Comparison of ENCODE assay signal across 14 cellular contexts in the genomic region with DNA sequence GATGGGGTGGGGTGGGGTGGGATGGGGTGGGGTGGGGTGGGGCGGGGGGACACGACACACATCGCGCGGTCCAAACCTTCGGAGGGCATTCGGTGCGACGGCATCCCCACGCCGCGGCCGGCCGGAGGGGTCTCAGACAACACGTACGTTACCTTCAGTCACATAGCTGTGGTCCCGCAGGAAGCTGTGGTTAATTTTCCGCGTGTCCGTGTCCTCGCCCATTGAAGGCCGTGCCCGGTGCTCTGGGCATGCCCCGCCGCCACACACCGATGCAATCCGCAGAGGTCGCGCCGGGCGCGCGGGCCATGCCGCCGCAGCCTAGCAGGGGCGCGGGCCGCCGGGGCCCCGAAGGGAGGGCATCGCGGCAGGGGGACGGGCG. TPM values are rescaled to one million over a fixed set of nuclear protein-coding genes. Genes with fewer than 3 reads are reported as not detected.
DNase-seq lines count a peak whose midpoint lies in the region; ATAC-seq and TF ChIP-seq lines count a peak whose summit lies in the region.
"Had no signal": no experiment of that assay in that cellular context is flagged by ENCODE, and none has a peak within 500 bp of the region (broad histone marks: within the 10 kb centered on the region; RNA-seq: fewer than 3 reads in every experiment).

No MANE protein-coding gene starts in this region.

- CTCF ChIA-PET in activated CD8-positive, alpha-beta T cell treated with anti-CD3 and anti-CD28 coated beads for 36 hours (lab: Charles Lee) = no interaction called here
- CTCF ChIA-PET in activated CD8-positive, alpha-beta T cell treated with anti-CD3 and anti-CD28 coated beads, Interleukin-2, amount 10 ng/mL, durations not matched to agents 7 days and 5 days (lab: Charles Lee) = no interaction called here

- ATAC-seq in activated CD8-positive, alpha-beta T cell treated with anti-CD3 and anti-CD28 coated beads for 36 hours = no peak
- no peak for ATAC-seq in activated CD8-positive, alpha-beta T cell treated with anti-CD3 and anti-CD28 coated beads, Interleukin-2, amount 10 ng/mL, durations not matched to agents 7 days and 5 days

- no peaks in the 10 kb centered on the region for H3K9me3 ChIP-seq in iPS-15b (ENCODE audit: control insufficient read depth, insufficient read depth, low read length)
- H3K9me3 ChIP-seq in smooth muscle cell (replicated peaks; ENCODE audit: low read depth) = no peaks in the 10 kb centered on the region
- H3K9me3 ChIP-seq: right lobe of liver, transverse colon had no signal

- H3K4me1 ChIP-seq in iPS-15b (ENCODE audit: control insufficient read depth, insufficient read depth, low read length) (peaks cover 2% of the 10 kb centered on the region), smooth muscle cell (ENCODE audit: low read depth) (peaks cover 11% of the 10 kb centered on the region)

- intact Hi-C loops in activated CD8-positive, alpha-beta T cell treated with anti-CD3 and anti-CD28 coated beads for 36 hours (cut with micrococcal nuclease) = no loop called here

- H3K4me3 Mint-ChIP-seq in activated CD8-positive, alpha-beta T cell treated with anti-CD3 and anti-CD28 coated beads for 36 hours = no peak overlapping the region
- H3K4me3 Mint-ChIP-seq in activated CD8-positive, alpha-beta T cell treated with anti-CD3 and anti-CD28 coated beads, Interleukin-2, amount 10 ng/mL, durations not matched to agents 7 days and 5 days = no peak overlapping the region

- no peak overlapping the region for H3K27ac Mint-ChIP-seq in activated CD8-positive, alpha-beta T cell treated with anti-CD3 and anti-CD28 coated beads for 36 hours
- no peak overlapping the region for H3K27ac Mint-ChIP-seq in activated CD8-positive, alpha-beta T cell treated with anti-CD3 and anti-CD28 coated beads, Interleukin-2, amount 10 ng/mL, durations not matched to agents 7 days and 5 days

- H3K9me3 Mint-ChIP-seq in activated CD8-positive, alpha-beta T cell treated with anti-CD3 and anti-CD28 coated beads for 36 hours = no peaks in the 10 kb centered on the region
- H3K9me3 Mint-ChIP-seq in activated CD8-positive, alpha-beta T cell treated with anti-CD3 and anti-CD28 coated beads, Interleukin-2, amount 10 ng/mL, durations not matched to agents 7 days and 5 days (ENCODE audit: insufficient read depth) = no peaks in the 10 kb centered on the region

- no peak overlapping the region for H3K4me2 ChIP-seq in smooth muscle cell

- POLR2A ChIA-PET in activated CD8-positive, alpha-beta T cell treated with anti-CD3 and anti-CD28 coated beads for 36 hours (lab: Charles Lee) = interaction anchor here (0.6 kb wide), 1 partner anchor 67 kb away, joined by 3 read pairs; no protein-coding TSS in a partner anchor
- POLR2A ChIA-PET in activated CD8-positive, alpha-beta T cell treated with anti-CD3 and anti-CD28 coated beads, Interleukin-2, amount 10 ng/mL, durations not matched to agents 7 days and 5 days (lab: Charles Lee) = no interaction called here

- H3K36me3 ChIP-seq in iPS-15b (ENCODE audit: control insufficient read depth, insufficient read depth, low read length) = no peaks in the 10 kb centered on the region
- no peaks in the 10 kb centered on the region for H3K36me3 ChIP-seq in smooth muscle cell (ENCODE audit: low read depth)
- H3K36me3 ChIP-seq: right lobe of liver, transverse colon had no signal

- no peaks in the 10 kb centered on the region for H4K20me1 ChIP-seq in smooth muscle cell (ENCODE audit: low read depth)

- no peak overlapping the region for H2AFZ ChIP-seq in smooth muscle cell (ENCODE audit: low read depth)

- DNase-seq in NCI-H748 (lab: John Stamatoyannopoulos, UW; ENCODE audit: unreplicated experiment) (peak; percentile 21), NCI-H748 treated with DMSO at 0.1 percent for 48 hours (lab: John Stamatoyannopoulos, UW) (no peak), smooth muscle cell (lab: John Stamatoyannopoulos, UW; ENCODE audit: unreplicated experiment) (no peak), 8988T (no peak)
- DNase-seq in activated CD8-positive, alpha-beta T cell treated with anti-CD3 and anti-CD28 coated beads for 36 hours = no peak
- DNase-seq in activated CD8-positive, alpha-beta T cell treated with anti-CD3 and anti-CD28 coated beads, Interleukin-2, amount 10 ng/mL, durations not matched to agents 7 days and 5 days = no peak
- DNase-seq: EL, hippocampal formation, T-helper 9 cell, transverse colon had no signal

- H3K9ac ChIP-seq in iPS-15b (ENCODE audit: low read depth, low read length) = no peak overlapping the region
- H3K9ac ChIP-seq in smooth muscle cell (ENCODE audit: low read depth) = no peak overlapping the region

- H3K4me1 Mint-ChIP-seq in activated CD8-positive, alpha-beta T cell treated with anti-CD3 and anti-CD28 coated beads for 36 hours (ENCODE audit: low read depth) = no peaks in the 10 kb centered on the region
- peaks cover 7% of the 10 kb centered on the region for H3K4me1 Mint-ChIP-seq in activated CD8-positive, alpha-beta T cell treated with anti-CD3 and anti-CD28 coated beads, Interleukin-2, amount 10 ng/mL, durations not matched to agents 7 days and 5 days (ENCODE audit: low read depth)

- TF ChIP-seq CTCF in VCaP (conservative IDR thresholded peaks at IDR 0.05) (no peak), smooth muscle cell (IDR thresholded peaks at IDR 0.05; ENCODE audit: borderline replicate concordance, insufficient read depth, poor library complexity, severe bottlenecking) (no peak)
- TF ChIP-seq CTCF in activated CD8-positive, alpha-beta T cell treated with anti-CD3 and anti-CD28 coated beads for 36 hours (IDR thresholded peaks at IDR 0.05) = no peak

- no peaks in the 10 kb centered on the region for H3K36me3 Mint-ChIP-seq in activated CD8-positive, alpha-beta T cell treated with anti-CD3 and anti-CD28 coated beads for 36 hours (ENCODE audit: low read depth)
- no peaks in the 10 kb centered on the region for H3K36me3 Mint-ChIP-seq in activated CD8-positive, alpha-beta T cell treated with anti-CD3 and anti-CD28 coated beads, Interleukin-2, amount 10 ng/mL, durations not matched to agents 7 days and 5 days (ENCODE audit: low read depth)

- peaks cover 54% of the 10 kb centered on the region for H3K27me3 ChIP-seq in iPS-15b (ENCODE audit: control insufficient read depth, insufficient read depth, low read length)
- H3K27me3 ChIP-seq in smooth muscle cell (ENCODE audit: low read depth) = peaks cover 73% of the 10 kb centered on the region

- WGBS in smooth muscle cell (ENCODE audit: low lambda C conversion rate) = 2% methylated on average over 25 of the region's 44 CpGs

- H3K4me3 ChIP-seq in iPS-15b (ENCODE audit: low read depth, low read length) (peak overlapping the region; percentile 45), smooth muscle cell (peak overlapping the region; percentile 16)
- H3K4me3 ChIP-seq: right lobe of liver, transverse colon had no signal

- H3K27ac ChIP-seq in VCaP = peak overlapping the region; percentile 94
- no peak overlapping the region for H3K27ac ChIP-seq in smooth muscle cell (ENCODE audit: low read depth)
- H3K27ac ChIP-seq: right lobe of liver, RWPE1, transverse colon had no signal

- no peaks in the 10 kb centered on the region for H3K79me2 ChIP-seq in smooth muscle cell (ENCODE audit: low read depth)

- peaks cover 49% of the 10 kb centered on the region for H3K27me3 Mint-ChIP-seq in activated CD8-positive, alpha-beta T cell treated with anti-CD3 and anti-CD28 coated beads for 36 hours
- peaks cover 50% of the 10 kb centered on the region for H3K27me3 Mint-ChIP-seq in activated CD8-positive, alpha-beta T cell treated with anti-CD3 and anti-CD28 coated beads, Interleukin-2, amount 10 ng/mL, durations not matched to agents 7 days and 5 days (ENCODE audit: low read depth)

- H3F3A ChIP-seq in smooth muscle cell (ENCODE audit: low read depth) = no peaks in the 10 kb centered on the region

RNA-seq across cellular contexts. Expression of gene PPP2R2C, which starts 0.4 kb away (rescaled TPM):
- 0.76 and 1.8 TPM in 2 replicates for total RNA-seq in smooth muscle cell
- 0.54 and 0.76 TPM in 2 replicates for polyA plus RNA-seq in smooth muscle cell
- not detected for total RNA-seq in activated CD8-positive, alpha-beta T cell treated with anti-CD3 and anti-CD28 coated beads for 36 hours
- total RNA-seq in activated CD8-positive, alpha-beta T cell treated with anti-CD3 and anti-CD28 coated beads, Interleukin-2, amount 10 ng/mL, durations not matched to agents 7 days and 5 days = not detected
